ENCODE assay signal across 17 cellular contexts in the genomic region with DNA sequence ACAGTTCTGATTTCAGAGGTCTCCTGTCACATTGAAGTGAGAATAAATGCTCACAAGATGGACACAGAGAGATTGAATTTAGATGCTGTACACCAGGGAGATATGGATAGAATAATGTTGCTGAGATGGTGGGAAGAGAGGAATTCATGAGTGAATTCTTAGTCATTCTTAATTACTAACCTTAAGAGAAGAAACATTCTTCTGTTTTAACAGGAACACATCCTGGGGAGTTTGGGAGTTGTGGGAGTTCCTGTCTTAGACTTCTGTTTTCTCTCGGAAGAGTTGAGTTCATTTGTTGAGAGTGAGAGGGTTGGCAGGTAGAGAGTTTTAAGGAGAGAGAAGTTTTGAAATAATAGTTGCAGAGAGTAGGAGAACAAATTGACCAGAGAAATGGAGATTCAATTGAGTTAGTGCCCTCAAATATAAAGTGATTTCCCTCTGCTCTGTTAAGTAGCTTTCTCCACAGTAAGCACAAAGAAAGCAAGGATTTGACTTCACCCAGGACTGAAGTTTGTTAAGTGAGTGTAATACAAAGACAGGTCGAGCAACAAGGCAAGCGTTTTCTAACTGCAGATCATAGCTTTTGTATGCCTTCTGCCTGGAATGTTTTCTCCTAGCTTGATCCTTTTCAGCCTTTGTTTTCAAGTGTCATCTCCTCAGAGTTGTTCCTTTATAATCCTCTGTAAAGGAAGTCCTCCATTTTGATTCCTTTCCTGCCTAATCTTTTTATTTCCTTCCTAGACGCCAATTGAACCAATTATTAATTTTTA.
DNase-seq lines count a peak whose midpoint lies in the region; ATAC-seq, FAIRE-seq and TF ChIP-seq lines count a peak whose summit lies in the region.
"Had no signal": no experiment of that assay in that cellular context is flagged by ENCODE, and none has a peak within 500 bp of the region (broad histone marks: within the 10 kb centered on the region; RNA-seq: fewer than 3 reads in every experiment).

No MANE protein-coding gene starts in this region.

- ATAC-seq in stimulated activated effector memory CD8-positive, alpha-beta T cell treated with anti-CD3 and anti-CD28 coated beads, Interleukin-12 subunit alpha, Interleukin-12 subunit beta, amount 100 ng/mL, for 72 hours, result no peak
- ATAC-seq: K562 had no signal

- no peaks in the 10 kb centered on the region for H4K20me1 ChIP-seq in astrocyte (ENCODE audit: insufficient read depth, low read length)

- no peaks in the 10 kb centered on the region for H3K9me3 Mint-ChIP-seq in astrocyte (ENCODE audit: unreplicated experiment)
- H3K9me3 Mint-ChIP-seq in stimulated activated effector memory CD8-positive, alpha-beta T cell treated with anti-CD3 and anti-CD28 coated beads, Interleukin-12 subunit alpha, Interleukin-12 subunit beta, amount 100 ng/mL, for 72 hours, result no peaks in the 10 kb centered on the region
- H3K9me3 Mint-ChIP-seq: activated T-helper 1 cell treated with anti-CD3 and anti-CD28 coated beads, Interleukin-12 subunit alpha, Interleukin-12 subunit beta, Interleukin-2, Interleukin-4 antibody, amounts not matched to agents 30 ng/mL and 10 ng/mL and 1 ng/mL, durations not matched to agents 14 hours and 24 hours and 36 hours had no signal

- H3K4me3 ChIP-seq in cardiac muscle cell (no peak overlapping the region), right atrium auricular region (no peak overlapping the region), astrocyte (ENCODE audit: insufficient read depth, low read depth, low read length) (no peak overlapping the region), iPS-20b (ENCODE audit: low read length) (0 out of 2 replicates have a peak overlapping the region, but pooled peaks have one; percentile 5), ascending aorta (no peak overlapping the region)
- no peak overlapping the region for H3K4me3 ChIP-seq in effector memory CD4-positive, alpha-beta T cell (ENCODE audit: insufficient read depth, low read depth, low read length, poor library complexity, severe bottlenecking)
- H3K4me3 ChIP-seq: esophagus squamous epithelium, K562, uterus had no signal

- H3K4me2 ChIP-seq in astrocyte (ENCODE audit: low read length), result peak overlapping the region; percentile 75

- H3K27me3 ChIP-seq in cardiac muscle cell (no peaks in the 10 kb centered on the region), right atrium auricular region (no peaks in the 10 kb centered on the region), astrocyte (ENCODE audit: insufficient read depth, low read length) (no peaks in the 10 kb centered on the region), iPS-20b (ENCODE audit: insufficient read depth, low read length) (no peaks in the 10 kb centered on the region), ascending aorta (no peaks in the 10 kb centered on the region)
- no peaks in the 10 kb centered on the region for H3K27me3 ChIP-seq in effector memory CD4-positive, alpha-beta T cell (replicated peaks; ENCODE audit: control insufficient read depth, insufficient read depth, low read length, poor library complexity, severe bottlenecking)
- H3K27me3 ChIP-seq: esophagus squamous epithelium, uterus had no signal

- H3K4me3 Mint-ChIP-seq in astrocyte (ENCODE audit: unreplicated experiment), result no peak overlapping the region
- no peak overlapping the region for H3K4me3 Mint-ChIP-seq in stimulated activated effector memory CD8-positive, alpha-beta T cell treated with anti-CD3 and anti-CD28 coated beads, Interleukin-12 subunit alpha, Interleukin-12 subunit beta, amount 100 ng/mL, for 72 hours
- H3K4me3 Mint-ChIP-seq: activated T-helper 1 cell treated with anti-CD3 and anti-CD28 coated beads, Interleukin-12 subunit alpha, Interleukin-12 subunit beta, Interleukin-2, Interleukin-4 antibody, amounts not matched to agents 30 ng/mL and 10 ng/mL and 1 ng/mL, durations not matched to agents 14 hours and 24 hours and 36 hours; nephron had no signal

- peaks cover 13% of the 10 kb centered on the region for H3K36me3 Mint-ChIP-seq in astrocyte (ENCODE audit: low read depth, unreplicated experiment)
- peaks cover 13% of the 10 kb centered on the region for H3K36me3 Mint-ChIP-seq in stimulated activated effector memory CD8-positive, alpha-beta T cell treated with anti-CD3 and anti-CD28 coated beads, Interleukin-12 subunit alpha, Interleukin-12 subunit beta, amount 100 ng/mL, for 72 hours

- peak overlapping the region; percentile 76 for H3K27ac ChIP-seq in cardiac muscle cell
- no peak overlapping the region for H3K27ac ChIP-seq in right atrium auricular region
- peak overlapping the region; percentile 68 for H3K27ac ChIP-seq in astrocyte (ENCODE audit: low read depth, low read length)
- no peak overlapping the region for H3K27ac ChIP-seq in iPS-20b (ENCODE audit: low read length)
- no peak overlapping the region for H3K27ac ChIP-seq in effector memory CD4-positive, alpha-beta T cell (ENCODE audit: insufficient read depth, low read length, poor library complexity, severe bottlenecking)
- H3K27ac ChIP-seq in ascending aorta, result no peak overlapping the region
- H3K27ac ChIP-seq: uterus had no signal

- no peak overlapping the region for H2AFZ ChIP-seq in astrocyte (ENCODE audit: low read depth, low read length)

- peak; percentile 81 for FAIRE-seq in astrocyte (lab: Jason Lieb, UNC)
- FAIRE-seq: K562 had no signal

- DNase-seq in cardiac muscle cell (ENCODE audit: low read depth in 1 of 2, low spot score in 1 of 2) (no peak), right atrium auricular region (ENCODE audit: low spot score) (no peak), astrocyte (ENCODE audit: low read depth) (peak; percentile 66), epidermal melanocyte (ENCODE audit: insufficient read length, low spot score) (no peak), ascending aorta (ENCODE audit: low spot score in 2 of 2) (no peak)
- DNase-seq in stimulated activated effector memory CD8-positive, alpha-beta T cell treated with anti-CD3 and anti-CD28 coated beads, Interleukin-12 subunit alpha, Interleukin-12 subunit beta, amount 100 ng/mL, for 72 hours (ENCODE audit: low spot score in 2 of 2), result no peak
- no peak for DNase-seq in effector memory CD4-positive, alpha-beta T cell
- DNase-seq: activated CD4-positive, alpha-beta T cell treated with anti-CD3 and anti-CD28 coated beads for 4 hours; DND-41; esophagus squamous epithelium; NCI-H187 treated with DMSO at 0.1 percent for 48 hours; T-helper 1 cell; uterus had no signal

- intact Hi-C loops in ascending aorta (cut with DNase I), result no loop called here

- H3K27ac Mint-ChIP-seq in astrocyte (ENCODE audit: unreplicated experiment), result peak overlapping the region; percentile 89
- peak overlapping the region; percentile 12 for H3K27ac Mint-ChIP-seq in stimulated activated effector memory CD8-positive, alpha-beta T cell treated with anti-CD3 and anti-CD28 coated beads, Interleukin-12 subunit alpha, Interleukin-12 subunit beta, amount 100 ng/mL, for 72 hours
- H3K27ac Mint-ChIP-seq: activated T-helper 1 cell treated with anti-CD3 and anti-CD28 coated beads, Interleukin-12 subunit alpha, Interleukin-12 subunit beta, Interleukin-2, Interleukin-4 antibody, amounts not matched to agents 30 ng/mL and 10 ng/mL and 1 ng/mL, durations not matched to agents 14 hours and 24 hours and 36 hours had no signal

- H3K9ac ChIP-seq in astrocyte (ENCODE audit: low read length) (peak overlapping the region; percentile 41), iPS-20b (ENCODE audit: low read depth, low read length) (no peak overlapping the region)

- TF ChIP-seq CTCF in cardiac muscle cell (IDR thresholded peaks at IDR 0.05; ENCODE audit: low read depth, low read length) (no peak), right atrium auricular region (IDR thresholded peaks at IDR 0.05) (no peak), astrocyte (IDR thresholded peaks at IDR 0.05; ENCODE audit: insufficient read depth, low read depth, low read length) (no peak), ascending aorta (IDR thresholded peaks at IDR 0.05) (no peak)

- H3K9me3 ChIP-seq in cardiac muscle cell (ENCODE audit: low read depth) (no peaks in the 10 kb centered on the region), right atrium auricular region (peaks cover 0 to 10% of the 10 kb centered on the region in 2 donors), astrocyte (ENCODE audit: insufficient read depth, low read depth, low read length) (no peaks in the 10 kb centered on the region), iPS-20b (ENCODE audit: insufficient read depth, low read depth, low read length) (no peaks in the 10 kb centered on the region), ascending aorta (peaks cover 0 to 13% of the 10 kb centered on the region in 2 donors)
- no peaks in the 10 kb centered on the region for H3K9me3 ChIP-seq in effector memory CD4-positive, alpha-beta T cell (ENCODE audit: control insufficient read depth, low read length)
- H3K9me3 ChIP-seq: esophagus squamous epithelium, uterus had no signal

- H3K4me1 ChIP-seq in cardiac muscle cell (ENCODE audit: low read depth) (peaks cover 20% of the 10 kb centered on the region), right atrium auricular region (peaks cover 0 to 27% of the 10 kb centered on the region in 2 donors), astrocyte (ENCODE audit: insufficient read depth, low read length) (peaks cover 13% of the 10 kb centered on the region), iPS-20b (ENCODE audit: insufficient read depth, low read length) (peaks cover 12% of the 10 kb centered on the region), ascending aorta (no peaks in the 10 kb centered on the region)
- no peaks in the 10 kb centered on the region for H3K4me1 ChIP-seq in effector memory CD4-positive, alpha-beta T cell (ENCODE audit: control insufficient read depth, insufficient read depth, low read length, poor library complexity, severe bottlenecking)
- H3K4me1 ChIP-seq: esophagus squamous epithelium, uterus had no signal

- peaks cover 12% of the 10 kb centered on the region for H3K79me2 ChIP-seq in astrocyte (ENCODE audit: insufficient read depth, low read length)

- no peaks in the 10 kb centered on the region for H3K27me3 Mint-ChIP-seq in astrocyte (ENCODE audit: low read depth, unreplicated experiment)

- H3K4me1 Mint-ChIP-seq in astrocyte (ENCODE audit: low read depth, unreplicated experiment), result peaks cover 34% of the 10 kb centered on the region
- peaks cover 12% of the 10 kb centered on the region for H3K4me1 Mint-ChIP-seq in stimulated activated effector memory CD8-positive, alpha-beta T cell treated with anti-CD3 and anti-CD28 coated beads, Interleukin-12 subunit alpha, Interleukin-12 subunit beta, amount 100 ng/mL, for 72 hours
- H3K4me1 Mint-ChIP-seq: nephron had no signal

- H3K36me3 ChIP-seq in cardiac muscle cell, result peaks cover 3% of the 10 kb centered on the region
- H3K36me3 ChIP-seq in right atrium auricular region, result peaks cover 6% of the 10 kb centered on the region
- H3K36me3 ChIP-seq in astrocyte (ENCODE audit: insufficient read depth, low read length), result no peaks in the 10 kb centered on the region
- H3K36me3 ChIP-seq in iPS-20b (ENCODE audit: insufficient read depth, low read depth, low read length), result no peaks in the 10 kb centered on the region
- H3K36me3 ChIP-seq in effector memory CD4-positive, alpha-beta T cell (ENCODE audit: control insufficient read depth, insufficient read depth, low read length), result no peaks in the 10 kb centered on the region
- peaks cover 0 to 8% of the 10 kb centered on the region in 2 donors for H3K36me3 ChIP-seq in ascending aorta
- H3K36me3 ChIP-seq: uterus had no signal

Comparison
In these comparisons a context has a peak if more than half of its experiments do, and no peak if none do; other contexts are left out.
1. H3K27ac ChIP-seq: peak in cardiac muscle cell (single experiment) and astrocyte (single experiment); none in right atrium auricular region (0 of 2), iPS-20b (single experiment), effector memory CD4-positive, alpha-beta T cell (single experiment) and ascending aorta (0 of 2).